ENCODE assay signal across 8 cellular contexts in the genomic region with DNA sequence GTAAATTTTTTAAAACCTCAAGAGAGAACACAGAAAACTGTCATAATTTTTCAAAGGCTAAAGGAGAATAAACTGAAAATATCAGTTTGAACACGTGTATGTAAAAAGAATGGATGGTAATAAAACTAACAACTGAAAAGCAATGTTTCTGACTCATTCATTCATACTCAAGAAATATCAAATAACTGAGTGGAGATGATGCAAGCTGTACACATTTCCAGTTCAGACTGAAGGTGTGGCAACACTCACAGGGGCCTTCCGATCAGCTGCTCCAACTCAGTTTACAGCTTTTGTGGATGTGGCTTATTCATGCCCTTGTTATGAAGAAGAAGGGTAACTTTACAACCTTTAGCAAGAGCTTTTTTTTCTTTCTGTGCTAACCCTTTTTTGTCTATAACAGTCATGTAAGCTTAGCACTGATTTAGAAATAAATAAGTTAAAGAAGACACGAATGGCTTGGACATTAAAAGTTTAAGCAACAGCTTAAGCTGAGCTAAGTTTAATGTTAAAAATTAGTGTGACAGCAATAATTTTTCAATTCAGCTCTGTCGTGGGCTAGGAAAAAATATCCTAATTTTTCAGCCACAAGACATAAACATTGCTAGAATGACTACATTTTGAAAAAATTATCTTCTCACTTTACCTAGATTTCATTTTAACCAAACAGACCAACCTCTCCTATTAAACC.
DNase-seq lines count a peak whose midpoint lies in the region; ATAC-seq, FAIRE-seq and TF ChIP-seq lines count a peak whose summit lies in the region.

No MANE protein-coding gene starts in this region.

- TF ChIP-seq RAD21 in A549 (conservative IDR thresholded peaks at IDR 0.05 in 1 of 2, IDR thresholded peaks at IDR 0.05 in 1 of 2): peak in 1 of 2 experiments; percentile 13; a peak in 1 of 5 replicates

- DNase-seq in A549 (ENCODE audit: low read depth in 1 of 2, low spot score in 1 of 2) (peak in 1 of 2 experiments; percentile 95), HTR-8/SVneo (ENCODE audit: insufficient read length, low spot score) (peak; percentile 60), epithelial cell of prostate (ENCODE audit: low read depth, low spot score) (peak; percentile 90), small intestine (peak; percentile 36), substantia nigra (lab: John Stamatoyannopoulos, UW) (no peak)

- FAIRE-seq in A549 (lab: Jason Lieb, UNC) (peak; percentile 99), HTR-8/SVneo (lab: Jason Lieb, UNC) (peak; percentile 75), TTC549 (lab: Jason Lieb, UNC) (peak; percentile 17), small intestine (lab: Jason Lieb, UNC) (no peak)

- POLR2A ChIA-PET in A549 (lab: Yijun Ruan, JAX): interaction anchor here (0.7 to 2.2 kb wide), 11 partner anchors 19 to 152 kb away, joined by 3 to 17 read pairs (median 4); no protein-coding TSS in a partner anchor

- TF ChIP-seq EP300 in A549 (IDR thresholded peaks at IDR 0.05): peak; percentile 79 to 91; a peak in 3 of 5 replicates

- H3K4me1 ChIP-seq in A549 (peaks cover 34% of the 10 kb centered on the region), small intestine (ENCODE audit: control insufficient read depth in 2 of 2, insufficient read depth in 1 of 2, low read depth in 1 of 2, low read length in 1 of 2) (peaks cover 0 to 9% of the 10 kb centered on the region in 2 donors)

- H3K27me3 ChIP-seq in small intestine (ENCODE audit: control insufficient read depth in 2 of 2, insufficient read depth in 2 of 2, low read length in 2 of 2): no peaks in the 10 kb centered on the region

- CTCF ChIA-PET in A549 (lab: Yijun Ruan, JAX): interaction anchor here (0.6 to 4.0 kb wide), 8 partner anchors 32 to 345 kb away, joined by 3 to 22 read pairs (median 6); no protein-coding TSS in a partner anchor

- 2% methylated on average over 4 of the region's 4 CpGs for WGBS in A549 (ENCODE audit: missing lambda C conversion rate)
- 48 to 57% (median 49%) methylated on average over 4 of the region's 4 CpGs for WGBS in small intestine, 3 donors

- H3K4me2 ChIP-seq in A549: peak overlapping the region; percentile 94

- no peaks in the 10 kb centered on the region for H3K36me3 ChIP-seq in small intestine (ENCODE audit: control insufficient read depth in 2 of 2, insufficient read depth in 2 of 2, low read length in 2 of 2)

- no peak for TF ChIP-seq POLR2A in A549 (IDR thresholded peaks at IDR 0.05; ENCODE audit: low read length)

- ATAC-seq in A549 (peak; percentile 6 to 26; a peak in 3 of 6 replicates), HG03354 (IDR thresholded peaks at IDR 0.05; ENCODE audit: poor library complexity, severe bottlenecking, unreplicated experiment) (no peak), HG03571 (IDR thresholded peaks at IDR 0.05; ENCODE audit: unreplicated experiment) (no peak)

- H3K27ac ChIP-seq in A549 (peak overlapping the region; percentile 95 to 99), epithelial cell of prostate (peak overlapping the region; percentile 81), small intestine (ENCODE audit: low read depth in 1 of 2, low read length in 1 of 2) (no peak overlapping the region), substantia nigra (ENCODE audit: low read depth, low read length, poor library complexity, severe bottlenecking) (no peak overlapping the region)

- H3K4me3 ChIP-seq in A549: peak overlapping the region; percentile 74
- H3K4me3 ChIP-seq in small intestine (ENCODE audit: low read depth in 1 of 2, low read length in 2 of 2): no peak overlapping the region

- H3K9me3 ChIP-seq in A549 (no peaks in the 10 kb centered on the region), small intestine (ENCODE audit: control insufficient read depth, low read depth) (no peaks in the 10 kb centered on the region)

- TF ChIP-seq CTCF in A549 (IDR thresholded peaks at IDR 0.05): no peak

TF ChIP-seq in A549, 52 proteins besides CTCF, POLR2A, EP300 and RAD21 (continues in another document):
- TF ChIP-seq SMC3 (IDR thresholded peaks at IDR 0.05) (0 out of 3 replicates have a peak, but pooled peaks have one; percentile 21), RNF2 (IDR thresholded peaks at IDR 0.05; ENCODE audit: borderline replicate concordance, low read depth) (no peak), FOSB (CRISPR knock-in tag; IDR thresholded peaks at IDR 0.05) (no peak; the same call in 1 of the 2 replicates), HDAC2 (IDR thresholded peaks at IDR 0.05) (no peak), KDM5A (IDR thresholded peaks at IDR 0.05) (no peak), CBX8 (IDR thresholded peaks at IDR 0.05) (no peak), GATA3 (IDR thresholded peaks at IDR 0.05; ENCODE audit: borderline replicate concordance) (peak; percentile 86), HOXA7 (CRISPR knock-in tag; IDR thresholded peaks at IDR 0.05) (peak; percentile 62; the same call in 1 of the 2 replicates), PHF8 (IDR thresholded peaks at IDR 0.05; ENCODE audit: borderline replicate concordance, low read depth) (no peak), MYC (IDR thresholded peaks at IDR 0.05; ENCODE audit: borderline replicate concordance, low read length) (no peak), ESRRA (IDR thresholded peaks at IDR 0.05; ENCODE audit: borderline replicate concordance, low read length) (no peak), HOXB5 (CRISPR knock-in tag; IDR thresholded peaks at IDR 0.05) (0 out of 2 replicates have a peak, but pooled peaks have one; percentile 60), HMGXB4 (CRISPR knock-in tag; IDR thresholded peaks at IDR 0.05; ENCODE audit: borderline replicate concordance) (no peak), RFX5 (IDR thresholded peaks at IDR 0.05) (no peak), FOXS1 (CRISPR knock-in tag; IDR thresholded peaks at IDR 0.05) (no peak), MAX (IDR thresholded peaks at IDR 0.05) (peak; percentile 83), BCL3 (IDR thresholded peaks at IDR 0.05) (peak; percentile 93), EHF (CRISPR knock-in tag; IDR thresholded peaks at IDR 0.05) (no peak; the same call in 1 of the 2 replicates), HOXB13 (CRISPR knock-in tag; IDR thresholded peaks at IDR 0.05; ENCODE audit: low read depth) (peak; percentile 80), ATOH8 (CRISPR knock-in tag; IDR thresholded peaks at IDR 0.05; ENCODE audit: low read depth) (no peak), ZNF302 (CRISPR knock-in tag; IDR thresholded peaks at IDR 0.05) (peak; percentile 41; the same call in 1 of the 2 replicates), FOSL2 (IDR thresholded peaks at IDR 0.05) (peak; percentile 88), FOSL2 (CRISPR knock-in tag; IDR thresholded peaks at IDR 0.05) (peak; percentile 91), KDM1A (IDR thresholded peaks at IDR 0.05; ENCODE audit: low read depth) (no peak), HES2 (IDR thresholded peaks at IDR 0.05) (peak; percentile 76), JUN (IDR thresholded peaks at IDR 0.05) (peak; percentile 98)
- TF ChIP-seq, protein P1, sequence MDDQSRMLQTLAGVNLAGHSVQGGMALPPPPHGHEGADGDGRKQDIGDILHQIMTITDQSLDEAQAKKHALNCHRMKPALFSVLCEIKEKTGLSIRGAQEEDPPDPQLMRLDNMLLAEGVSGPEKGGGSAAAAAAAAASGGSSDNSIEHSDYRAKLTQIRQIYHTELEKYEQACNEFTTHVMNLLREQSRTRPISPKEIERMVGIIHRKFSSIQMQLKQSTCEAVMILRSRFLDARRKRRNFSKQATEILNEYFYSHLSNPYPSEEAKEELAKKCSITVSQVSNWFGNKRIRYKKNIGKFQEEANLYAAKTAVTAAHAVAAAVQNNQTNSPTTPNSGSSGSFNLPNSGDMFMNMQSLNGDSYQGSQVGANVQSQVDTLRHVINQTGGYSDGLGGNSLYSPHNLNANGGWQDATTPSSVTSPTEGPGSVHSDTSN (IDR thresholded peaks at IDR 0.05): peak; percentile 84

Comparison
In these comparisons a context has a peak if more than half of its experiments do, and no peak if none do; other contexts are left out.
1. ATAC-seq: peak in A549 (2 of 2); none in HG03354 (single experiment) and HG03571 (single experiment).
2. DNase-seq: peak in HTR-8/SVneo (single experiment), epithelial cell of prostate (single experiment) and small intestine (single experiment); none in substantia nigra (0 of 49).
3. H3K27ac ChIP-seq: peak in A549 (2 of 2) and epithelial cell of prostate (single experiment); none in small intestine (0 of 2) and substantia nigra (single experiment).